In the genomic region with DNA sequence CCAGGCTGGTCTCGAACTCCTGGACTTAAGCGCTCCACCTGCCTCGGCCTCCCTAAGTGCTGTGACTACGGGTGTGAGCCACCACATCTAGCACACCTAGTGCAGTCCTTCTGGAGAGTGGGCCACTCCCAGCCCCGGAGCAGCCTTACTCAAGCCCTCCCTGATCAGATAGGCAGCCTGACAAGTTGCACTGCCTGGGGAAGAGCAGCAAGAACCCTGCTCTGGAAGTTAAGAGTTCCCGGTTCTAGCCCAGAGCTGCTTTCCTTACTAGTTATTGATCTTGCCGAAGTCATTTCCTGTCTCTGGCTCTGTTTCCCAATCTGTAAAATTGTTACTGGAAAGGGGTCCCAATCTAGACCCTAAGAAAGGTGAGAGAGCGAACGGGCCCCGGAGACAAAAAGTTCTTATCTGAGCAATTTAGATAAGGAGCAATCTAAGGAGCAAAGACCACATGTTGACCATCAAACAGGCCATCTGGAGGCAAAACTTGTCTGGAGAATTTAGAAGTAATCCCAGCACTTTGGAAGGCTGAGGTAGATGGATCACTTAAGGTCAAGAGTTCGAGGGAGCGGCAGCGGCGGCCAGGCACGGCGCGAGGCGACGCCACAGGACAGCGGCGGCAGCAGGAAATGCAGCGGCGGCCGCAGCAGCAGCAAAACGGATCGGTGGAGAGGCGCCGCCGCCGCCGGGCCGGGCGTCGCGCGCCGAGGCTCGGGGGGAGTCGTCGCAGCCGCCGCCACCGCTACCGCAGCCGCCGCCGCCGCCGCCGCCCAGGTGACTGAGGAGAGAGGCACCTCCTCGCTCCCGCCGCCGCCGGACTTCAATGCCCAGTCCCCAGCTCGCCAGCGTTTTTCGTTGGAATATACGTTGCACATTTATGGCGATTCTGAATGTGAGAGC, we compare ENCODE assay signal across 8 cellular contexts. TPM values are rescaled to one million over a fixed set of nuclear protein-coding genes. Genes with fewer than 3 reads are reported as not detected.
A peak's percentile ranks its signal among the peaks of the same experiment; 100 is the strongest.
DNase-seq lines count a peak whose midpoint lies in the region; ATAC-seq and TF ChIP-seq lines count a peak whose summit lies in the region.

No MANE protein-coding gene starts in this region.

- H3K4me1 ChIP-seq in left lung, result peaks cover 9 to 36% of the 10 kb centered on the region in 2 donors

- peak overlapping the region; percentile 85 to 95 for H3K27ac ChIP-seq in coronary artery
- peak overlapping the region; percentile 65 to 81 for H3K27ac ChIP-seq in left lung

- DNase-seq in DMS 273 (lab: John Stamatoyannopoulos, UW; ENCODE audit: unreplicated experiment), result peak; percentile 83
- DNase-seq in DMS 273 treated with DMSO at 0.1 percent for 48 hours (lab: John Stamatoyannopoulos, UW), result no peak
- peak; percentile 15 to 50 for DNase-seq in NCI-H1930 (lab: John Stamatoyannopoulos, UW)
- DNase-seq in coronary artery (ENCODE audit: low spot score), result peak; percentile 77
- peak; percentile 64 to 94 for DNase-seq in left lung
- peak in 2 of 3 donors; percentile 13 to 32 for DNase-seq in stimulated activated CD4-positive, alpha-beta T cell treated with anti-CD3 and anti-CD28 coated beads, TNF-alpha, amount 100 ng/mL, for 1 hour (ENCODE audit: low read depth in 3 of 3, low spot score in 1 of 3)
- no peak for DNase-seq in NCI-H2029 (lab: John Stamatoyannopoulos, UW)

- peak overlapping the region; percentile 75 for H3K4me3 ChIP-seq in coronary artery
- H3K4me3 ChIP-seq in left lung, result peak overlapping the region; percentile 31 to 45

- ATAC-seq in activated CD4-positive, CD25-positive, alpha-beta regulatory T cell treated with anti-CD3 and anti-CD28 coated beads, Interleukin-2, amount 50 U/mL, for 24 hours, result peak; percentile 11 to 18
- ATAC-seq in left lung, result peak; percentile 37

- peak; percentile 42 for TF ChIP-seq CTCF in coronary artery (IDR thresholded peaks at IDR 0.05)
- peak; percentile 40 to 57 for TF ChIP-seq CTCF in left lung (IDR thresholded peaks at IDR 0.05)

- H3K27me3 ChIP-seq in left lung, result no peaks in the 10 kb centered on the region

- intact Hi-C loops in left lung (cut with DNase I), result no loop called here

- H3K36me3 ChIP-seq in left lung, result no peaks in the 10 kb centered on the region

- no peaks in the 10 kb centered on the region for H3K9me3 ChIP-seq in left lung

RNA-seq across cellular contexts. Expression of a gene that starts 4.3 kb away (rescaled TPM):
- 10 to 100 TPM; 41.5 to 56.2 TPM for total RNA-seq in left lung

RNA-seq across cellular contexts. Expression of a gene that starts 21.0 kb away (rescaled TPM):
- 1 to 10 TPM; 1.2 to 1.7 TPM for total RNA-seq in left lung

RNA-seq across cellular contexts. Expression of a gene that starts 30.2 kb away (rescaled TPM):
- 100 to 1,000 TPM in 1 of 2 donors, 10 to 100 TPM in 1; 66.5 to 116 TPM for total RNA-seq in left lung

RNA-seq across cellular contexts. Expression of a gene that starts 35.2 kb away (rescaled TPM):
- 10 to 100 TPM; 56.3 to 73.7 TPM for total RNA-seq in left lung

RNA-seq across cellular contexts. Expression of a gene that starts 45.8 kb away (rescaled TPM):
- 1 to 10 TPM; 6.5 to 7.7 TPM for total RNA-seq in left lung

Comparison
In these comparisons a context has a peak if more than half of its experiments do, and no peak if none do; other contexts are left out.
1. DNase-seq: peak in DMS 273 (single experiment), NCI-H1930 (2 of 2), coronary artery (single experiment), left lung (2 of 2) and stimulated activated CD4-positive, alpha-beta T cell treated with anti-CD3 and anti-CD28 coated beads, TNF-alpha, amount 100 ng/mL, for 1 hour (2 of 3); none in DMS 273 treated with DMSO at 0.1 percent for 48 hours (single experiment) and NCI-H2029 (single experiment).